2 cellular contexts compared by ENCODE assay signal in the genomic region with DNA sequence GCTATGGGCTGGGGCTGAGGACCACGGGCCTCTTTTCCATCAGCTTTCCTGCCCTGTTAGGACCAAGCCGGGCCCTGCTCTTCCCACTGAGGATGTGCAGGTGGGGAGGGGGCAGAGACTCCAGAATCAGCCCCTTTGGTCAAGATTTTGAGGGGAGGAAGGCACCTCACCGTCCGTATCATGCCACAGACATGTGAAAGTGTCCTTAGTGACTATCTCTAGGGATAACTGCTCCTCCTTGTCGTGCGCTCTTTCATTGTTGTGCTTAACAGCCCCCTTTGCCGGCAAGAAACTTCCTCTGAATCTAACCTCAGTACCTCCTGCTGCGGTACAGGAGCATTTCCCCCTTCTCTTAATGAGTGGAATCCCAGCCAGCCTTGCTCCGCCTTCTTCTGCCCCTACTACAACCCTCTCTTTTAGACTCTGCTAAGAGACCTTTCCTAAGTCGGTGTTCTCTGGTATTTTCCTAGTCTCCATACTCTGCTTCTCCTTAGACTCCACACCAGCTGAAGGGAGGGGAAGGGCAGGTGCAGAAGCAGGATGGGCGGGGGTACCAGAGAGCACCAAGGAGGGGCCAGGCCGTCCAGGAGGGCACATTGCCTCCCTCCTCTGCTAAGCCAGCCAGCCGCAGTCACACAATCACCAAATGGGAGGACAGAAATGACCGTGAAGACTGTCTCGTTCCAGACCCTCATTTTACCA.
TF ChIP-seq lines count a peak whose summit lies in the region.

No MANE protein-coding gene starts in this region.

TF ChIP-seq in H1, 55 proteins besides CTCF, POLR2A, EP300 and RAD21:
- TF ChIP-seq EZH2 (IDR thresholded peaks at IDR 0.05; ENCODE audit: low read depth, low read length, severe bottlenecking) (no peak), CBX8 (IDR thresholded peaks at IDR 0.05; ENCODE audit: borderline replicate concordance, low read depth, low read length) (no peak), RFX5 (IDR thresholded peaks at IDR 0.05; ENCODE audit: borderline replicate concordance, low read depth, low read length) (no peak), RNF2 (IDR thresholded peaks at IDR 0.05; ENCODE audit: borderline replicate concordance, low read depth, low read length, missing control alignments, poor library complexity, severe bottlenecking) (no peak), SAP30 (IDR thresholded peaks at IDR 0.05; ENCODE audit: insufficient read depth, insufficient replicate concordance, low read length) (no peak), E2F6 (IDR thresholded peaks at IDR 0.05) (no peak), ASH2L (IDR thresholded peaks at IDR 0.05; ENCODE audit: low read length) (no peak), RBBP5 (IDR thresholded peaks at IDR 0.05; ENCODE audit: borderline replicate concordance, low read depth, low read length) (no peak), KDM4A (IDR thresholded peaks at IDR 0.05; ENCODE audit: low read depth, low read length, severe bottlenecking) (peak; percentile 11), KDM1A (IDR thresholded peaks at IDR 0.05; ENCODE audit: borderline replicate concordance, low read length) (0 out of 2 replicates have a peak, but pooled peaks have one; percentile 10), BRCA1 (IDR thresholded peaks at IDR 0.05; ENCODE audit: low read depth, low read length) (no peak)
- TF ChIP-seq, protein P1, sequence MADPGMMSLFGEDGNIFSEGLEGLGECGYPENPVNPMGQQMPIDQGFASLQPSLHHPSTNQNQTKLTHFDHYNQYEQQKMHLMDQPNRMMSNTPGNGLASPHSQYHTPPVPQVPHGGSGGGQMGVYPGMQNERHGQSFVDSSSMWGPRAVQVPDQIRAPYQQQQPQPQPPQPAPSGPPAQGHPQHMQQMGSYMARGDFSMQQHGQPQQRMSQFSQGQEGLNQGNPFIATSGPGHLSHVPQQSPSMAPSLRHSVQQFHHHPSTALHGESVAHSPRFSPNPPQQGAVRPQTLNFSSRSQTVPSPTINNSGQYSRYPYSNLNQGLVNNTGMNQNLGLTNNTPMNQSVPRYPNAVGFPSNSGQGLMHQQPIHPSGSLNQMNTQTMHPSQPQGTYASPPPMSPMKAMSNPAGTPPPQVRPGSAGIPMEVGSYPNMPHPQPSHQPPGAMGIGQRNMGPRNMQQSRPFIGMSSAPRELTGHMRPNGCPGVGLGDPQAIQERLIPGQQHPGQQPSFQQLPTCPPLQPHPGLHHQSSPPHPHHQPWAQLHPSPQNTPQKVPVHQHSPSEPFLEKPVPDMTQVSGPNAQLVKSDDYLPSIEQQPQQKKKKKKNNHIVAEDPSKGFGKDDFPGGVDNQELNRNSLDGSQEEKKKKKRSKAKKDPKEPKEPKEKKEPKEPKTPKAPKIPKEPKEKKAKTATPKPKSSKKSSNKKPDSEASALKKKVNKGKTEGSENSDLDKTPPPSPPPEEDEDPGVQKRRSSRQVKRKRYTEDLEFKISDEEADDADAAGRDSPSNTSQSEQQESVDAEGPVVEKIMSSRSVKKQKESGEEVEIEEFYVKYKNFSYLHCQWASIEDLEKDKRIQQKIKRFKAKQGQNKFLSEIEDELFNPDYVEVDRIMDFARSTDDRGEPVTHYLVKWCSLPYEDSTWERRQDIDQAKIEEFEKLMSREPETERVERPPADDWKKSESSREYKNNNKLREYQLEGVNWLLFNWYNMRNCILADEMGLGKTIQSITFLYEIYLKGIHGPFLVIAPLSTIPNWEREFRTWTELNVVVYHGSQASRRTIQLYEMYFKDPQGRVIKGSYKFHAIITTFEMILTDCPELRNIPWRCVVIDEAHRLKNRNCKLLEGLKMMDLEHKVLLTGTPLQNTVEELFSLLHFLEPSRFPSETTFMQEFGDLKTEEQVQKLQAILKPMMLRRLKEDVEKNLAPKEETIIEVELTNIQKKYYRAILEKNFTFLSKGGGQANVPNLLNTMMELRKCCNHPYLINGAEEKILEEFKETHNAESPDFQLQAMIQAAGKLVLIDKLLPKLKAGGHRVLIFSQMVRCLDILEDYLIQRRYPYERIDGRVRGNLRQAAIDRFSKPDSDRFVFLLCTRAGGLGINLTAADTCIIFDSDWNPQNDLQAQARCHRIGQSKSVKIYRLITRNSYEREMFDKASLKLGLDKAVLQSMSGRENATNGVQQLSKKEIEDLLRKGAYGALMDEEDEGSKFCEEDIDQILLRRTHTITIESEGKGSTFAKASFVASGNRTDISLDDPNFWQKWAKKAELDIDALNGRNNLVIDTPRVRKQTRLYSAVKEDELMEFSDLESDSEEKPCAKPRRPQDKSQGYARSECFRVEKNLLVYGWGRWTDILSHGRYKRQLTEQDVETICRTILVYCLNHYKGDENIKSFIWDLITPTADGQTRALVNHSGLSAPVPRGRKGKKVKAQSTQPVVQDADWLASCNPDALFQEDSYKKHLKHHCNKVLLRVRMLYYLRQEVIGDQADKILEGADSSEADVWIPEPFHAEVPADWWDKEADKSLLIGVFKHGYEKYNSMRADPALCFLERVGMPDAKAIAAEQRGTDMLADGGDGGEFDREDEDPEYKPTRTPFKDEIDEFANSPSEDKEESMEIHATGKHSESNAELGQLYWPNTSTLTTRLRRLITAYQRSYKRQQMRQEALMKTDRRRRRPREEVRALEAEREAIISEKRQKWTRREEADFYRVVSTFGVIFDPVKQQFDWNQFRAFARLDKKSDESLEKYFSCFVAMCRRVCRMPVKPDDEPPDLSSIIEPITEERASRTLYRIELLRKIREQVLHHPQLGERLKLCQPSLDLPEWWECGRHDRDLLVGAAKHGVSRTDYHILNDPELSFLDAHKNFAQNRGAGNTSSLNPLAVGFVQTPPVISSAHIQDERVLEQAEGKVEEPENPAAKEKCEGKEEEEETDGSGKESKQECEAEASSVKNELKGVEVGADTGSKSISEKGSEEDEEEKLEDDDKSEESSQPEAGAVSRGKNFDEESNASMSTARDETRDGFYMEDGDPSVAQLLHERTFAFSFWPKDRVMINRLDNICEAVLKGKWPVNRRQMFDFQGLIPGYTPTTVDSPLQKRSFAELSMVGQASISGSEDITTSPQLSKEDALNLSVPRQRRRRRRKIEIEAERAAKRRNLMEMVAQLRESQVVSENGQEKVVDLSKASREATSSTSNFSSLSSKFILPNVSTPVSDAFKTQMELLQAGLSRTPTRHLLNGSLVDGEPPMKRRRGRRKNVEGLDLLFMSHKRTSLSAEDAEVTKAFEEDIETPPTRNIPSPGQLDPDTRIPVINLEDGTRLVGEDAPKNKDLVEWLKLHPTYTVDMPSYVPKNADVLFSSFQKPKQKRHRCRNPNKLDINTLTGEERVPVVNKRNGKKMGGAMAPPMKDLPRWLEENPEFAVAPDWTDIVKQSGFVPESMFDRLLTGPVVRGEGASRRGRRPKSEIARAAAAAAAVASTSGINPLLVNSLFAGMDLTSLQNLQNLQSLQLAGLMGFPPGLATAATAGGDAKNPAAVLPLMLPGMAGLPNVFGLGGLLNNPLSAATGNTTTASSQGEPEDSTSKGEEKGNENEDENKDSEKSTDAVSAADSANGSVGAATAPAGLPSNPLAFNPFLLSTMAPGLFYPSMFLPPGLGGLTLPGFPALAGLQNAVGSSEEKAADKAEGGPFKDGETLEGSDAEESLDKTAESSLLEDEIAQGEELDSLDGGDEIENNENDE (IDR thresholded peaks at IDR 0.05; ENCODE audit: insufficient replicate concordance, low read length): no peak

TF ChIP-seq in SK-N-SH, 30 proteins besides CTCF, POLR2A, EP300 and RAD21:
- TF ChIP-seq RXRA (IDR thresholded peaks at IDR 0.05; ENCODE audit: borderline replicate concordance, low read depth): no peak
- TF ChIP-seq NRF1 (IDR thresholded peaks at IDR 0.05; ENCODE audit: low read depth, low read length): no peak
- TF ChIP-seq REST (IDR thresholded peaks at IDR 0.05; ENCODE audit: low read depth, low read length): no peak
- TF ChIP-seq FOSL2 (IDR thresholded peaks at IDR 0.05; ENCODE audit: borderline replicate concordance, low read depth): no peak
- TF ChIP-seq PBX3 (IDR thresholded peaks at IDR 0.05): no peak
- no peak for TF ChIP-seq SMC3 (IDR thresholded peaks at IDR 0.05; ENCODE audit: low read depth, low read length)
- TF ChIP-seq EZH2phosphoT487 (IDR thresholded peaks at IDR 0.05; ENCODE audit: borderline replicate concordance, low read depth): no peak
